In the genomic region with DNA sequence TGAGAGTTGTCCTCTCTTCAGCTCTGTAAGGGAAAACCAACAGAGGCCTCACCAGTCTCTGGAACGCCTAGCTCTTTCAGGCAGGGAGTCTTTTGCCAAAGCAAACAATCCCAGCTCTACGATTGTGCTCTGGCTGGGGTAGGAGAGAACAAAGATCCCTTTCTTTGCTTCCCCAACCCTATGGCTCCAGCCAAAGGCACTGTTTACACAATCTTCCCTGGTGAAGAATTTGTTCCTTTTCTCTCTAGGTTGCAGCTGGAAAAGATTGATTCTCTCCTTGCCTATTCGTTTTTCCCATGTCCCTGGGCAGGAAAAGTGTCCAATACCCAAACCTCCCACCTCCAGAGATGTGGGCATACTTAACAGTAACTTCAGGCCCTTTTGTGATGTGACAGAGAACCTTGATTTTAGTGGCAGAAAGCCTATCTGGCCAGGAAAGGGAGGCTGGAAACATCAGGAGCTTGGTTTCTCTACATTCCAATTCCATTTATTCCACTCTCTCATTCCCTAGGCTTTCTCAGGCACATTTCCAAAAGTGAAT, we compare ENCODE assay signal across 8 cellular contexts. TPM values are rescaled to one million over a fixed set of nuclear protein-coding genes. Genes with fewer than 3 reads are reported as not detected.
A peak's percentile ranks its signal among the peaks of the same experiment; 100 is the strongest.
DNase-seq lines count a peak whose midpoint lies in the region; ATAC-seq and TF ChIP-seq lines count a peak whose summit lies in the region.

No MANE protein-coding gene starts in this region.

- no peaks in the 10 kb centered on the region for H3K27me3 ChIP-seq in mucosa of stomach (ENCODE audit: control insufficient read depth, insufficient read depth, low read length)

- H3K4me3 ChIP-seq in epithelial cell of esophagus (ENCODE audit: low read length) = no peak overlapping the region
- no peak overlapping the region for H3K4me3 ChIP-seq in mucosa of stomach (ENCODE audit: low read length)

- H3K4me1 Mint-ChIP-seq in stimulated activated memory B cell treated with anti-CD40 and anti-IgM and Interleukin-4, amounts not matched to agents 10 μg/mL and 1 μg/mL and 100 μg/mL, for 72 hours = no peaks in the 10 kb centered on the region
- H3K4me1 Mint-ChIP-seq in T-helper 2 cell treated with Interferon-gamma antibody and Interleukin-4, amounts not matched to agents 5 μg/mL and 100 μg/mL, for 36 hours (ENCODE audit: low read depth) = no peaks in the 10 kb centered on the region

- no peak for TF ChIP-seq CTCF in epithelial cell of esophagus (IDR thresholded peaks at IDR 0.05; ENCODE audit: insufficient read depth, low read depth, low read length, missing control alignments)

- no peak overlapping the region for H3K4me3 Mint-ChIP-seq in stimulated activated memory B cell treated with anti-CD40 and anti-IgM and Interleukin-4, amounts not matched to agents 10 μg/mL and 1 μg/mL and 100 μg/mL, for 72 hours
- H3K4me3 Mint-ChIP-seq in T-helper 2 cell treated with Interferon-gamma antibody and Interleukin-4, amounts not matched to agents 5 μg/mL and 100 μg/mL, for 36 hours = no peak overlapping the region

- H3K27me3 Mint-ChIP-seq in stimulated activated memory B cell treated with anti-CD40 and anti-IgM and Interleukin-4, amounts not matched to agents 10 μg/mL and 1 μg/mL and 100 μg/mL, for 72 hours = no peaks in the 10 kb centered on the region
- H3K27me3 Mint-ChIP-seq in T-helper 2 cell treated with Interferon-gamma antibody and Interleukin-4, amounts not matched to agents 5 μg/mL and 100 μg/mL, for 36 hours (ENCODE audit: low read depth) = no peaks in the 10 kb centered on the region

- no peak overlapping the region for H3K27ac Mint-ChIP-seq in stimulated activated memory B cell treated with anti-CD40 and anti-IgM and Interleukin-4, amounts not matched to agents 10 μg/mL and 1 μg/mL and 100 μg/mL, for 72 hours
- H3K27ac Mint-ChIP-seq in T-helper 2 cell treated with Interferon-gamma antibody and Interleukin-4, amounts not matched to agents 5 μg/mL and 100 μg/mL, for 36 hours = no peak overlapping the region

- peak; percentile 18 for DNase-seq in DMS 273 treated with DMSO at 0.1 percent for 48 hours (lab: John Stamatoyannopoulos, UW)
- peak; percentile 81 for DNase-seq in NCI-H460 (ENCODE audit: extremely low read depth, low read depth)
- DNase-seq in epithelial cell of esophagus (ENCODE audit: low read depth) = peak; percentile 18
- DNase-seq in T-helper 2 cell treated with Interferon-gamma antibody and Interleukin-4, amounts not matched to agents 5 μg/mL and 100 μg/mL, for 36 hours (ENCODE audit: low spot score) = no peak

- H3K9me3 ChIP-seq in mucosa of stomach (ENCODE audit: control insufficient read depth, low read length) = no peaks in the 10 kb centered on the region

- peaks cover 38% of the 10 kb centered on the region for H3K36me3 Mint-ChIP-seq in stimulated activated memory B cell treated with anti-CD40 and anti-IgM and Interleukin-4, amounts not matched to agents 10 μg/mL and 1 μg/mL and 100 μg/mL, for 72 hours
- peaks cover 10% of the 10 kb centered on the region for H3K36me3 Mint-ChIP-seq in T-helper 2 cell treated with Interferon-gamma antibody and Interleukin-4, amounts not matched to agents 5 μg/mL and 100 μg/mL, for 36 hours (ENCODE audit: low read depth)

- H3K4me1 ChIP-seq in mucosa of stomach (ENCODE audit: control insufficient read depth, insufficient read depth, low read length) = peaks cover 42% of the 10 kb centered on the region

- ATAC-seq in HG03571 (IDR thresholded peaks at IDR 0.05; ENCODE audit: unreplicated experiment) = no peak
- ATAC-seq in stimulated activated memory B cell treated with anti-CD40 and anti-IgM and Interleukin-4, amounts not matched to agents 10 μg/mL and 1 μg/mL and 100 μg/mL, for 72 hours = no peak
- no peak for ATAC-seq in GM21786 (IDR thresholded peaks at IDR 0.05; ENCODE audit: unreplicated experiment)

- H3K9ac ChIP-seq in mucosa of stomach (ENCODE audit: low read length) = peak overlapping the region; percentile 37

- H3K36me3 ChIP-seq in mucosa of stomach (ENCODE audit: control insufficient read depth, insufficient read depth, low read length) = no peaks in the 10 kb centered on the region

- H3K9me3 Mint-ChIP-seq in stimulated activated memory B cell treated with anti-CD40 and anti-IgM and Interleukin-4, amounts not matched to agents 10 μg/mL and 1 μg/mL and 100 μg/mL, for 72 hours = no peaks in the 10 kb centered on the region
- H3K9me3 Mint-ChIP-seq in T-helper 2 cell treated with Interferon-gamma antibody and Interleukin-4, amounts not matched to agents 5 μg/mL and 100 μg/mL, for 36 hours = no peaks in the 10 kb centered on the region

RNA-seq across cellular contexts. Expression of gene ATP5MC2, which starts 16.8 kb away (rescaled TPM):
- 642 and 707 TPM in 2 replicates for total RNA-seq in NCI-H460 (2014; rRNA removed; shearing (Covaris generic))
- polyA plus RNA-seq in NCI-H460 (2014; cell fraction: nucleus; rRNA removed) = 502 and 561 TPM in 2 replicates

RNA-seq across cellular contexts. Expression of gene ATF7, which starts 32.9 kb away (rescaled TPM):
- 24.9 and 31.6 TPM in 2 replicates for total RNA-seq in NCI-H460 (2014; rRNA removed; shearing (Covaris generic))
- 8.1 and 8.6 TPM in 2 replicates for polyA plus RNA-seq in NCI-H460 (2014; cell fraction: nucleus; rRNA removed)
